In the genomic region with DNA sequence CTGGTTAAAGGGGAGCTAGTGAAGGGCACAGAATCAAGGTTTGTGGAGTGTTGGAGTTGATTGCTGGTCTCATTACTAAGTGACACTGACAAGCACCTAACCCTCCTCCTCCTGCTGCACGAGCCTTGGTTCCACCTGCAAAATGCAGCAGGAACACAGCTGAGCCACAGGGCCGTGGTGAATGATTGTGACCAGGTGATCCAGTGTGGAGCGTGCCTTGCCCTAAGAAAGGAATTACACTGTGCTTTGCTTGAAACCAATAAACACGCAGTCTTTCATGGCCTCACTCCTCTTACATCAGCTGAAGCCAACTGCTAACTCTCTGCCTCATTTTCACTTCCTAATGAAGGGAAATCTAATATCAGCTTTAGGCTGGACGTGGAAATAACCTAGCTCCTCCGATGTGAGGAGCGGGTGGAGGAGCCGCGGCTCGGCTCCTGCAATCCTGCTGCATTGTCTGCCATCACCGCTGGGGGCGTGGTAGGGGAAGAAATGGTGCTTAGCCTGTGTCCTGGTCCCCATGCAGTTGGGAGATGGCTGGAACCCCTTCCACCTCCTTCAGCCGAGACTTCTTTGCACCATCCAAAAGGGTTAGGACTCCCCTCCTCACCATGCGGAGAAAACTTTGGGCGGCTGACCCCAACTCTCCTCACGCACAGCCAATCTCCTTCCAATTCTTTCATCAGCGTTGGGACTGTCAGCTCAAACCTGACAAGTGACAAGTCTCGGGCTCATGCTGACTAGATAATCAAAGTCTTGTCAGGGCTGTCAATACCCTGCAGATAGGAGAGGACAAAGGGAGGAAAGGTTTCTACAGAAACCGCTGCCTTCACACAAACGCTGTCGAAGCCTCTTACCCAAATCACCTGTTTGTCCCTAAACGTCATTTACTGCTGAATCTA, we compare ENCODE assay signal across 7 cellular contexts.
DNase-seq lines count a peak whose midpoint lies in the region; ATAC-seq, FAIRE-seq and TF ChIP-seq lines count a peak whose summit lies in the region.

No MANE protein-coding gene starts in this region.

- H3K27me3 Mint-ChIP-seq in stimulated activated naive CD8-positive, alpha-beta T cell treated with anti-CD3 and anti-CD28 coated beads, Interleukin-15, amount 100 ng/mL, for 72 hours = peaks cover 26% of the 10 kb centered on the region

- no peaks in the 10 kb centered on the region for H3K4me1 Mint-ChIP-seq in stimulated activated naive CD8-positive, alpha-beta T cell treated with anti-CD3 and anti-CD28 coated beads, Interleukin-15, amount 100 ng/mL, for 72 hours

- no peaks in the 10 kb centered on the region for H3K4me1 ChIP-seq in GM12878 (ENCODE audit: control insufficient read depth, insufficient read depth, low read length)

- no peak overlapping the region for H3K4me2 ChIP-seq in GM12878 (ENCODE audit: control insufficient read depth, insufficient read depth)

- TF ChIP-seq CTCF in GM12874 (IDR thresholded peaks at IDR 0.05; ENCODE audit: insufficient read depth, low read depth, low read length) = peak; percentile 48; the same call in 1 of the 2 replicates
- peak; percentile 25 to 44 (median 31); a peak in 3 of 6 replicates for TF ChIP-seq CTCF in GM12878 (IDR thresholded peaks at IDR 0.05 in 2 of 3, conservative IDR thresholded peaks at IDR 0.05 in 1 of 3; ENCODE audit: control insufficient read depth in 2 of 3, extremely low read depth in 1 of 3, insufficient read depth in 1 of 3, low read depth in 3 of 3, low read length in 3 of 3)

- DNase-seq in NCI-H748 (lab: John Stamatoyannopoulos, UW; ENCODE audit: unreplicated experiment) = peak; percentile 41
- DNase-seq in GM12878 (ENCODE audit: low read depth, low spot score) = no peak
- DNase-seq in kidney glomerular epithelial cell (lab: John Stamatoyannopoulos, UW) = peak; percentile 17
- DNase-seq in stimulated activated naive CD8-positive, alpha-beta T cell treated with anti-CD3 and anti-CD28 coated beads, Interleukin-15, amount 100 ng/mL, for 72 hours = peak; percentile 12 to 16
- DNase-seq in H4 (ENCODE audit: low spot score) = no peak
- no peak for DNase-seq in NCI-H1092 treated with DMSO at 0.1 percent for 48 hours (lab: John Stamatoyannopoulos, UW)

- no peaks in the 10 kb centered on the region for H3K9me3 Mint-ChIP-seq in stimulated activated naive CD8-positive, alpha-beta T cell treated with anti-CD3 and anti-CD28 coated beads, Interleukin-15, amount 100 ng/mL, for 72 hours

- TF ChIP-seq RAD21 in GM12878 (IDR thresholded peaks at IDR 0.05; ENCODE audit: insufficient read depth, low read depth, low read length) = no peak

- intact Hi-C loops in GM12878 (cut with micrococcal nuclease; ENCODE audit: unreplicated experiment) = no loop called here

- TF ChIP-seq EP300 in GM12878 (IDR thresholded peaks at IDR 0.05; ENCODE audit: borderline replicate concordance in 1 of 2, control insufficient read depth in 1 of 2, low read depth in 2 of 2, low read length in 2 of 2) = no peak

- H3K79me2 ChIP-seq in GM12878 (ENCODE audit: control insufficient read depth, insufficient read depth, low read length) = no peaks in the 10 kb centered on the region

- H3K27ac Mint-ChIP-seq in stimulated activated naive CD8-positive, alpha-beta T cell treated with anti-CD3 and anti-CD28 coated beads, Interleukin-15, amount 100 ng/mL, for 72 hours = no peak overlapping the region

- RAD21 ChIA-PET in GM12878 (lab: Charles Lee; ENCODE audit: unreplicated experiment) = no interaction called here

- no peak overlapping the region for H3K9ac ChIP-seq in GM12878 (ENCODE audit: control insufficient read depth, insufficient read depth, low read length)

- H4K20me1 ChIP-seq in GM12878 (ENCODE audit: control insufficient read depth, insufficient read depth) = no peaks in the 10 kb centered on the region

- no peak for TF ChIP-seq POLR2A in GM12878 (IDR thresholded peaks at IDR 0.05; ENCODE audit: low read depth, low read length)

- no peaks in the 10 kb centered on the region; the same call in 2 of the 3 replicates for H3K9me3 ChIP-seq in GM12878 (replicated peaks; ENCODE audit: control insufficient read depth, insufficient read depth, low read length)

- CTCF ChIA-PET in GM12878 (lab: Yijun Ruan, JAX) = no interaction called here

- no peak for FAIRE-seq in GM12878 (lab: Jason Lieb, UNC)

- no peak for ATAC-seq in GM12878
- no peak for ATAC-seq in stimulated activated naive CD8-positive, alpha-beta T cell treated with anti-CD3 and anti-CD28 coated beads, Interleukin-15, amount 100 ng/mL, for 72 hours

- H3K36me3 ChIP-seq in GM12878 (ENCODE audit: control insufficient read depth in 2 of 2, insufficient read depth in 2 of 2, low read length in 1 of 2) = no peaks in the 10 kb centered on the region

- no peak overlapping the region for H3K4me3 ChIP-seq in GM12878

- POLR2A ChIA-PET in GM12878 (lab: Charles Lee) = no interaction called here

- H3K27ac ChIP-seq in GM12878 (ENCODE audit: control insufficient read depth, insufficient read depth) = no peak overlapping the region

- 33% methylated on average over 22 of the region's 22 CpGs for WGBS in GM12878 (ENCODE audit: insufficient coverage, insufficient replicate concordance, low lambda C conversion rate, missing lambda C conversion rate)

- BruUV-seq in GM12878 (replicated peaks; lab: Mats Ljungman, UMichigan) = no TSS peak

- in situ Hi-C loops in GM12878 (cut with MboI) = no loop called here

- no peaks in the 10 kb centered on the region for H3K27me3 ChIP-seq in GM12878 (replicated peaks in 1 of 2; ENCODE audit: control insufficient read depth in 2 of 2, insufficient read depth in 2 of 2, low read length in 1 of 2)

- no peak overlapping the region for H2AFZ ChIP-seq in GM12878 (ENCODE audit: control insufficient read depth, low read depth, low read length)

- SMC1A ChIA-PET in GM12878 (lab: Charles Lee; ENCODE audit: uncharacterized antibody, unreplicated experiment) = no interaction called here

- H3K4me3 Mint-ChIP-seq in stimulated activated naive CD8-positive, alpha-beta T cell treated with anti-CD3 and anti-CD28 coated beads, Interleukin-15, amount 100 ng/mL, for 72 hours = no peak overlapping the region

TF ChIP-seq in GM12878, 131 proteins besides CTCF, POLR2A, EP300 and RAD21:
- no peak for TF ChIP-seq KDM1A (IDR thresholded peaks at IDR 0.05; ENCODE audit: borderline replicate concordance)
- TF ChIP-seq IKZF1 (conservative IDR thresholded peaks at IDR 0.05) = no peak
- TF ChIP-seq, protein P1, sequence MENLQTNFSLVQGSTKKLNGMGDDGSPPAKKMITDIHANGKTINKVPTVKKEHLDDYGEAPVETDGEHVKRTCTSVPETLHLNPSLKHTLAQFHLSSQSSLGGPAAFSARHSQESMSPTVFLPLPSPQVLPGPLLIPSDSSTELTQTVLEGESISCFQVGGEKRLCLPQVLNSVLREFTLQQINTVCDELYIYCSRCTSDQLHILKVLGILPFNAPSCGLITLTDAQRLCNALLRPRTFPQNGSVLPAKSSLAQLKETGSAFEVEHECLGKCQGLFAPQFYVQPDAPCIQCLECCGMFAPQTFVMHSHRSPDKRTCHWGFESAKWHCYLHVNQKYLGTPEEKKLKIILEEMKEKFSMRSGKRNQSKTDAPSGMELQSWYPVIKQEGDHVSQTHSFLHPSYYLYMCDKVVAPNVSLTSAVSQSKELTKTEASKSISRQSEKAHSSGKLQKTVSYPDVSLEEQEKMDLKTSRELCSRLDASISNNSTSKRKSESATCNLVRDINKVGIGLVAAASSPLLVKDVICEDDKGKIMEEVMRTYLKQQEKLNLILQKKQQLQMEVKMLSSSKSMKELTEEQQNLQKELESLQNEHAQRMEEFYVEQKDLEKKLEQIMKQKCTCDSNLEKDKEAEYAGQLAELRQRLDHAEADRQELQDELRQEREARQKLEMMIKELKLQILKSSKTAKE (IDR thresholded peaks at IDR 0.05; ENCODE audit: low read depth, poor library complexity, severe bottlenecking) = no peak
- TF ChIP-seq NBN (IDR thresholded peaks at IDR 0.05) = no peak
- no peak for TF ChIP-seq ZNF24 (IDR thresholded peaks at IDR 0.05)
- TF ChIP-seq EED (IDR thresholded peaks at IDR 0.05; ENCODE audit: low read depth) = no peak
- no peak for TF ChIP-seq TARDBP (IDR thresholded peaks at IDR 0.05; ENCODE audit: borderline replicate concordance)
- TF ChIP-seq STAT1 (conservative IDR thresholded peaks at IDR 0.05) = no peak
- no peak for TF ChIP-seq TCF12 (IDR thresholded peaks at IDR 0.05; ENCODE audit: low read depth, low read length)
- no peak for TF ChIP-seq PAX5 (IDR thresholded peaks at IDR 0.05; ENCODE audit: borderline replicate concordance, low read depth, low read length)
- no peak for TF ChIP-seq SUZ12 (IDR thresholded peaks at IDR 0.05; ENCODE audit: unreplicated experiment)
- TF ChIP-seq JUNB (IDR thresholded peaks at IDR 0.05) = no peak
- TF ChIP-seq, protein P2, sequence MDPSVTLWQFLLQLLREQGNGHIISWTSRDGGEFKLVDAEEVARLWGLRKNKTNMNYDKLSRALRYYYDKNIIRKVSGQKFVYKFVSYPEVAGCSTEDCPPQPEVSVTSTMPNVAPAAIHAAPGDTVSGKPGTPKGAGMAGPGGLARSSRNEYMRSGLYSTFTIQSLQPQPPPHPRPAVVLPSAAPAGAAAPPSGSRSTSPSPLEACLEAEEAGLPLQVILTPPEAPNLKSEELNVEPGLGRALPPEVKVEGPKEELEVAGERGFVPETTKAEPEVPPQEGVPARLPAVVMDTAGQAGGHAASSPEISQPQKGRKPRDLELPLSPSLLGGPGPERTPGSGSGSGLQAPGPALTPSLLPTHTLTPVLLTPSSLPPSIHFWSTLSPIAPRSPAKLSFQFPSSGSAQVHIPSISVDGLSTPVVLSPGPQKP (IDR thresholded peaks at IDR 0.05; ENCODE audit: low read depth, low read length) = no peak
TF ChIP-seq in GM12878: peak in this region for 0.

Comparison
In these comparisons a context has a peak if more than half of its experiments do, and no peak if none do; other contexts are left out.
1. DNase-seq: peak in NCI-H748 (single experiment), kidney glomerular epithelial cell (single experiment) and stimulated activated naive CD8-positive, alpha-beta T cell treated with anti-CD3 and anti-CD28 coated beads, Interleukin-15, amount 100 ng/mL, for 72 hours (2 of 2); none in GM12878 (single experiment), H4 (single experiment) and NCI-H1092 treated with DMSO at 0.1 percent for 48 hours (single experiment).